ENCODE assay signal across 10 cellular contexts in the genomic region with DNA sequence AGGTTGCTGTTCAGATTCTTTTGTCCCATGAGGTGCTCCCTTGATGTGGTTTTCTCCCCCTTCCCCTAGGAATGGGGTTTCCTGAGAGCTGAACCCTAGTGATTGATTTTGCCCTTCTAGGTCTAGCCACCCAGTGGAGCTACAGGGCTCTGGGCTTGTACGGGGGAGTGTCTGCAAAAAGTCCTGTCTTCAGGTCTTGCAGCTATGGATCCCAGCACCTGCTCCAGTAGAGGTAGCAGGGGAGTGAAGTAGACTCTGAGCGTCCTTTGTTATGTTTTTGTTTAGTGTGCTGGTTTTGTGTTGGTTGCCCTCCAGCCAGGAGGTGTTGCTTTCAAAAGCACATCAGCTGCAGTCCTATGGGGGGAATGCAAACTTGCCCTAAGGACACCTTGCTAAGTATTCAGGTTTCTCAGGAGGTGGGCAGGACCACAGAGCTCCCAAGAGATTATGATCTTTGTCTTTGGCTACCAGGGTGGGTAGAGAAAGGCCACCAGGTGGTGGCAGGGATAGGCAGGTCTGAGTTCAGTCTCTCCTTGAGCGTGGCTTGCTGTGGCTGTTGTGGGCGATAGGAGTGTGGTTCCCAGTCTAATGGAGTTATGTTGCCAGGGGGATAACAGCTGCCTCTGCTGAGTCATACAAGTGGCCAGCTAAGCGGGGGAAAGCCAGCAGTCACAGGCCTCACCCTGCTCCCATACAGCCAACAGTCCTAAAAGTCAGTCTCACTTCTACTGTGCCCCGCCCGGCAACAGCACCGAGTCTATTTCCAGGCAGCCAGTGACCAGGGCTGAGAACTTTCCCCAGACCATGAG.
A peak's percentile ranks its signal among the peaks of the same experiment; 100 is the strongest.
DNase-seq lines count a peak whose midpoint lies in the region; ATAC-seq and TF ChIP-seq lines count a peak whose summit lies in the region.
"Had no signal": no experiment of that assay in that cellular context is flagged by ENCODE, and none has a peak within 500 bp of the region (broad histone marks: within the 10 kb centered on the region; RNA-seq: fewer than 3 reads in every experiment).

No MANE protein-coding gene starts in this region.

- peaks cover 11% of the 10 kb centered on the region for H3K9me3 Mint-ChIP-seq in activated T-helper 2 cell treated with anti-CD3 and anti-CD28 coated beads, Interferon-gamma antibody, Interleukin-2, Interleukin-4, amounts not matched to agents 10 μg/mL and 5 μg/mL and 100 μg/mL, durations not matched to agents 14 hours and 24 hours and 36 hours

- ATAC-seq in heart right ventricle, result peak in 6 of 8 donors; percentile 57 to 88 (median 66)
- no peak for ATAC-seq in GM18867 (IDR thresholded peaks at IDR 0.05; ENCODE audit: unreplicated experiment)
- no peak for ATAC-seq in GM21528 (IDR thresholded peaks at IDR 0.05; ENCODE audit: low FRiP score, unreplicated experiment)
- ATAC-seq: naive thymus-derived CD8-positive, alpha-beta T cell had no signal

- 76 to 78% methylated on average over 8 of the region's 8 CpGs for WGBS in heart right ventricle, 2 donors

- no peak overlapping the region for H3K4me3 ChIP-seq in heart right ventricle
- H3K4me3 ChIP-seq: vagina had no signal

- peaks cover 0 to 3% (median 0%) of the 10 kb centered on the region in 11 donors for H3K9me3 ChIP-seq in heart right ventricle
- H3K9me3 ChIP-seq: vagina had no signal

- intact Hi-C loops in heart right ventricle (cut with DNase I), result loop anchor here in 1 of 10 donors (10.0 kb wide), 1 partner anchor 87 kb away; no protein-coding TSS in a partner anchor
- intact Hi-C loops in activated T-helper 2 cell treated with anti-CD3 and anti-CD28 coated beads, Interferon-gamma antibody, Interleukin-2, Interleukin-4, amounts not matched to agents 10 μg/mL and 5 μg/mL and 100 μg/mL, durations not matched to agents 14 hours and 24 hours and 36 hours (cut with micrococcal nuclease), result no loop called here

- peaks cover 52% of the 10 kb centered on the region for H3K27me3 Mint-ChIP-seq in activated T-helper 2 cell treated with anti-CD3 and anti-CD28 coated beads, Interferon-gamma antibody, Interleukin-2, Interleukin-4, amounts not matched to agents 10 μg/mL and 5 μg/mL and 100 μg/mL, durations not matched to agents 14 hours and 24 hours and 36 hours (ENCODE audit: low read depth)

- no peak overlapping the region for H3K4me3 Mint-ChIP-seq in activated T-helper 2 cell treated with anti-CD3 and anti-CD28 coated beads, Interferon-gamma antibody, Interleukin-2, Interleukin-4, amounts not matched to agents 10 μg/mL and 5 μg/mL and 100 μg/mL, durations not matched to agents 14 hours and 24 hours and 36 hours (ENCODE audit: low read depth)
- H3K4me3 Mint-ChIP-seq: naive thymus-derived CD8-positive, alpha-beta T cell had no signal

- no peak overlapping the region for H3K27ac ChIP-seq in heart right ventricle
- H3K27ac ChIP-seq: vagina had no signal

- H3K4me1 ChIP-seq in heart right ventricle, result peaks cover 0 to 13% (median 3%) of the 10 kb centered on the region in 9 donors
- H3K4me1 ChIP-seq: vagina had no signal

- peaks cover 14% of the 10 kb centered on the region for H3K36me3 Mint-ChIP-seq in activated T-helper 2 cell treated with anti-CD3 and anti-CD28 coated beads, Interferon-gamma antibody, Interleukin-2, Interleukin-4, amounts not matched to agents 10 μg/mL and 5 μg/mL and 100 μg/mL, durations not matched to agents 14 hours and 24 hours and 36 hours (ENCODE audit: low read depth)

- no peak for TF ChIP-seq CTCF in heart right ventricle (IDR thresholded peaks at IDR 0.05)

- peaks cover 45% of the 10 kb centered on the region for H3K4me1 Mint-ChIP-seq in activated T-helper 2 cell treated with anti-CD3 and anti-CD28 coated beads, Interferon-gamma antibody, Interleukin-2, Interleukin-4, amounts not matched to agents 10 μg/mL and 5 μg/mL and 100 μg/mL, durations not matched to agents 14 hours and 24 hours and 36 hours (ENCODE audit: low read depth)
- H3K4me1 Mint-ChIP-seq: naive thymus-derived CD8-positive, alpha-beta T cell had no signal

- no peaks in the 10 kb centered on the region for H3K36me3 ChIP-seq in heart right ventricle
- H3K36me3 ChIP-seq: vagina had no signal

- peak; percentile 0 for DNase-seq in stimulated activated CD8-positive, alpha-beta memory T cell treated with anti-CD3 and anti-CD28 coated beads, Interleukin-4, amount 100 ng/mL, for 24 hours (ENCODE audit: low read depth)
- DNase-seq in stimulated activated CD8-positive, alpha-beta memory T cell treated with anti-CD3 and anti-CD28 coated beads, Interleukin-4, amount 100 ng/mL, for 48 hours, result no peak
- DNase-seq in SW480 (ENCODE audit: low spot score) (peak; percentile 95), heart right ventricle (peak; percentile 14 to 16)
- no peak for DNase-seq in activated T-helper 2 cell treated with anti-CD3 and anti-CD28 coated beads, Interferon-gamma antibody, Interleukin-2, Interleukin-4, amounts not matched to agents 10 μg/mL and 5 μg/mL and 100 μg/mL, durations not matched to agents 14 hours and 24 hours and 36 hours (ENCODE audit: low spot score)
- DNase-seq in activated CD8-positive, alpha-beta memory T cell treated with anti-CD3 and anti-CD28 coated beads, Interleukin-2, amount 50 U/mL, for 4 hours, result no peak
- DNase-seq: naive thymus-derived CD8-positive, alpha-beta T cell had no signal

- no peak overlapping the region for H3K27ac Mint-ChIP-seq in activated T-helper 2 cell treated with anti-CD3 and anti-CD28 coated beads, Interferon-gamma antibody, Interleukin-2, Interleukin-4, amounts not matched to agents 10 μg/mL and 5 μg/mL and 100 μg/mL, durations not matched to agents 14 hours and 24 hours and 36 hours
- H3K27ac Mint-ChIP-seq: naive thymus-derived CD8-positive, alpha-beta T cell had no signal

- no peaks in the 10 kb centered on the region for H3K27me3 ChIP-seq in heart right ventricle
- H3K27me3 ChIP-seq: vagina had no signal

Comparison
In these comparisons a context has a peak if more than half of its experiments do, and no peak if none do; other contexts are left out.
1. DNase-seq: peak in stimulated activated CD8-positive, alpha-beta memory T cell treated with anti-CD3 and anti-CD28 coated beads, Interleukin-4, amount 100 ng/mL, for 24 hours (single experiment), SW480 (single experiment) and heart right ventricle (2 of 2); none in stimulated activated CD8-positive, alpha-beta memory T cell treated with anti-CD3 and anti-CD28 coated beads, Interleukin-4, amount 100 ng/mL, for 48 hours (single experiment), activated T-helper 2 cell treated with anti-CD3 and anti-CD28 coated beads, Interferon-gamma antibody, Interleukin-2, Interleukin-4, amounts not matched to agents 10 μg/mL and 5 μg/mL and 100 μg/mL, durations not matched to agents 14 hours and 24 hours and 36 hours (single experiment) and activated CD8-positive, alpha-beta memory T cell treated with anti-CD3 and anti-CD28 coated beads, Interleukin-2, amount 50 U/mL, for 4 hours (single experiment).
2. ATAC-seq: peak in heart right ventricle (6 of 8); none in GM18867 (single experiment) and GM21528 (single experiment).